Comparison of ENCODE assay signal across 8 cellular contexts in genomic region chr16:1420540-1421205, GRCh38. TPM values are rescaled to one million over a fixed set of nuclear protein-coding genes. Genes with fewer than 3 reads are reported as not detected.
DNase-seq lines count a peak whose midpoint lies in the region; TF ChIP-seq lines count a peak whose summit lies in the region.

UQCC4 (minus strand) TSS chr16:1420747; CDS start chr16:1420723, 24 bp downstream.

- H3K79me2 ChIP-seq in MM.1S (ENCODE audit: low read length) = peaks cover 24% of the 10 kb centered on the region

- H3K9me3 Mint-ChIP-seq in neural crest cell = no peaks in the 10 kb centered on the region

- peak within 1 kb of the TSS; percentile 71 for H2AFZ ChIP-seq in MM.1S (ENCODE audit: low read length)

- H3F3A ChIP-seq in MM.1S (ENCODE audit: insufficient read depth, low read length) = peaks cover 14% of the 10 kb centered on the region

- H3K27me3 Mint-ChIP-seq in neural crest cell (ENCODE audit: low read depth) = no peaks in the 10 kb centered on the region

- H3K9me3 ChIP-seq in ES-I3 (ENCODE audit: control insufficient read depth, insufficient read depth, low read length) = no peaks in the 10 kb centered on the region
- no peaks in the 10 kb centered on the region for H3K9me3 ChIP-seq in HAP-1
- no peaks in the 10 kb centered on the region for H3K9me3 ChIP-seq in MM.1S (replicated peaks; ENCODE audit: insufficient read depth, low read length)
- H3K9me3 ChIP-seq in stomach smooth muscle (ENCODE audit: control insufficient read depth in 2 of 2, low read length in 2 of 2) = no peaks in the 10 kb centered on the region

- DNase-seq in HAP-1 (ENCODE audit: low spot score in 2 of 2) = peak; percentile 94 to 98
- peak; percentile 100 for DNase-seq in MM.1S
- peak; percentile 90 for DNase-seq in SIG-M5 (lab: John Stamatoyannopoulos, UW)
- peak; percentile 99 for DNase-seq in activated gamma-delta T cell treated with Interleukin-2 at 50 U/mL for 16 hours
- peak; percentile 99 for DNase-seq in fibroblast of villous mesenchyme (ENCODE audit: low read depth)
- DNase-seq in neural crest cell (ENCODE audit: low read depth, low spot score) = peak; percentile 97

- H3K9ac ChIP-seq in ES-I3 (ENCODE audit: low read depth, low read length) (peak within 1 kb of the TSS; percentile 73), MM.1S (ENCODE audit: low read length) (peak within 1 kb of the TSS; percentile 96), stomach smooth muscle (ENCODE audit: low read length in 2 of 2) (peak within 1 kb of the TSS; percentile 92 to 93)

- TF ChIP-seq CTCF in MM.1S (IDR thresholded peaks at IDR 0.05; ENCODE audit: low read length) = no peak
- TF ChIP-seq CTCF in fibroblast of villous mesenchyme (IDR thresholded peaks at IDR 0.05; ENCODE audit: insufficient read depth, low read depth, low read length) = no peak
- no peak for TF ChIP-seq CTCF in neural crest cell (conservative IDR thresholded peaks at IDR 0.05)

- H3K27me3 ChIP-seq in HAP-1 (ENCODE audit: low read depth) (no peaks in the 10 kb centered on the region), MM.1S (replicated peaks; ENCODE audit: insufficient read depth, low read length) (no peaks in the 10 kb centered on the region), stomach smooth muscle (ENCODE audit: control insufficient read depth in 1 of 2, insufficient read depth in 2 of 2, low read length in 2 of 2) (no peaks in the 10 kb centered on the region)

- H3K4me3 Mint-ChIP-seq in neural crest cell = peak within 1 kb of the TSS; percentile 99

- H3K4me3 ChIP-seq in HAP-1 (peak within 1 kb of the TSS; percentile 99), MM.1S (ENCODE audit: low read length) (peak within 1 kb of the TSS; percentile 98), fibroblast of villous mesenchyme (ENCODE audit: low read depth, low read length) (peak within 1 kb of the TSS; percentile 100), stomach smooth muscle (ENCODE audit: low read length in 2 of 2) (peak within 1 kb of the TSS; percentile 92 to 95)

- H3K36me3 ChIP-seq in ES-I3 (ENCODE audit: insufficient read depth, low read length) (no peaks in the 10 kb centered on the region), HAP-1 (replicated peaks) (peaks cover 9% of the 10 kb centered on the region), MM.1S (replicated peaks; ENCODE audit: insufficient read depth, low read length) (no peaks in the 10 kb centered on the region), stomach smooth muscle (ENCODE audit: control insufficient read depth in 2 of 2, insufficient read depth in 2 of 2, low read length in 2 of 2) (no peaks in the 10 kb centered on the region)

- H4K20me1 ChIP-seq in MM.1S (ENCODE audit: insufficient read depth, low read length) = no peaks in the 10 kb centered on the region

- H3K36me3 Mint-ChIP-seq in neural crest cell (ENCODE audit: low read depth) = peaks cover 4% of the 10 kb centered on the region

- peak within 1 kb of the TSS; percentile 98 for H3K27ac Mint-ChIP-seq in neural crest cell (ENCODE audit: unreplicated experiment)

- no peaks in the 10 kb centered on the region for H3K9me2 ChIP-seq in MM.1S (replicated peaks; ENCODE audit: insufficient read depth, low read length)

- H3K4me2 ChIP-seq in MM.1S (ENCODE audit: low read depth, low read length) = peak within 1 kb of the TSS; percentile 94

- H3K27ac ChIP-seq in MM.1S (ENCODE audit: low read length) = peak within 1 kb of the TSS; percentile 86
- peak within 1 kb of the TSS; percentile 92 for H3K27ac ChIP-seq in stomach smooth muscle (ENCODE audit: low read length)

- in situ Hi-C loops in HAP-1 (cut with MboI; ENCODE audit: low sequenced_read_pairs) = no loop called here

- peaks cover 14% of the 10 kb centered on the region for H3K4me1 Mint-ChIP-seq in neural crest cell

- no peaks in the 10 kb centered on the region for H3K4me1 ChIP-seq in ES-I3 (ENCODE audit: insufficient read depth, low read length)
- peaks cover 7% of the 10 kb centered on the region for H3K4me1 ChIP-seq in HAP-1
- H3K4me1 ChIP-seq in MM.1S (ENCODE audit: low read length) = 0 out of 2 replicates have a peak, but pooled peaks cover 4% of the 10 kb centered on the region
- peaks cover 10% of the 10 kb centered on the region for H3K4me1 ChIP-seq in stomach smooth muscle (ENCODE audit: control insufficient read depth, insufficient read depth, low read length)

RNA-seq across cellular contexts. Expression of gene UQCC4, which starts in this region (rescaled TPM):
- total RNA-seq in fibroblast of villous mesenchyme = 11.7 and 13.9 TPM in 2 replicates
- total RNA-seq in neural crest cell = 17.1 and 17.8 TPM in 2 replicates

Comparison
In these comparisons a context has a peak if more than half of its experiments do, and no peak if none do; other contexts are left out.
1. Peak in every context shown above with its lines: DNase-seq, H3K4me3 ChIP-seq and H3K27ac ChIP-seq.